27 cellular contexts compared by ENCODE assay signal in the genomic region with DNA sequence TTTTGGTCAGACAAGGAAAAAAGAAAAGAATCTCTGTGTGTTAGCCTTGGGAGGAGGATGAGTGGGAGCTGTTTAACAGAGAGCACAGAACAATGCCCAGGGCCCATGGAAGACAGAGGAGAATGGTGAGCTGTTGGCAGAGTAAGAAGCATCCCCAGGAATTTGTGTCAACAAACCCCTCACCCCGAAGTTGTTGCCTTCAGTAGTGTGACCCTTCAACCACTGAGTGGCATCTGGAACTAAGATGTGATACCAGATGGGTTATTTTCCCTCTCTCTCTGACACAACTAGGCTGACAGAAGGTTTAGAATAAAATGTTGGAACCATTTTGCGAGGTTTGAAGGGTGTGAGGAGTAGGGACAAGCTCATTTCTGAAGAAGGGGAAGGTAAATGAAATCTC. TPM values are rescaled to one million over a fixed set of nuclear protein-coding genes. Genes with fewer than 3 reads are reported as not detected.
"Had no signal": no experiment of that assay in that cellular context is flagged by ENCODE, and none has a peak within 500 bp of the region (broad histone marks: within the 10 kb centered on the region; RNA-seq: fewer than 3 reads in every experiment).

No MANE protein-coding gene starts in this region.

- H3K27ac Mint-ChIP-seq: activated B cell treated with CpG ODN at 0.5 μM for 24 hours; activated CD4-positive, alpha-beta memory T cell treated with anti-CD3 and anti-CD28 coated beads for 36 hours; activated CD4-positive, alpha-beta T cell treated with anti-CD3 and anti-CD28 coated beads, Interleukin-2, amount 10 ng/mL, durations not matched to agents 24 days and 14 days; activated naive CD4-positive, alpha-beta T cell treated with anti-CD3 and anti-CD28 coated beads for 36 hours; activated naive CD8-positive, alpha-beta T cell treated with anti-CD3 and anti-CD28 coated beads for 36 hours; T-helper 1 cell treated with Interleukin-12 subunit alpha and Interleukin-12 subunit beta and Interleukin-4 antibody, amounts not matched to agents 30 μg/mL and 1 μg/mL, for 36 hours had no signal

- H3K36me3 ChIP-seq: Peyer's patch, SJCRH30 had no signal

- ATAC-seq: activated T-cell treated with anti-CD3 and anti-CD28 coated beads, Interleukin-2, amount 50 U/mL, for 4 hours had no signal

- H3K27me3 ChIP-seq: Peyer's patch, SJCRH30 had no signal

- H3K4me3 ChIP-seq: Peyer's patch, SJCRH30 had no signal

- FAIRE-seq: colon had no signal

- H3K9me3 ChIP-seq: Peyer's patch, SJCRH30 had no signal

- H3K9ac ChIP-seq: KMS-11 had no signal

- H3K4me1 ChIP-seq: Peyer's patch, SJCRH30 had no signal

- H3K27me3 Mint-ChIP-seq: activated B cell treated with CpG ODN at 0.5 μM for 24 hours; activated CD4-positive, alpha-beta memory T cell treated with anti-CD3 and anti-CD28 coated beads for 36 hours; activated CD4-positive, alpha-beta T cell treated with anti-CD3 and anti-CD28 coated beads, Interleukin-2, amount 10 ng/mL, durations not matched to agents 24 days and 14 days; activated naive CD8-positive, alpha-beta T cell treated with anti-CD3 and anti-CD28 coated beads for 36 hours had no signal

- H3K9me3 Mint-ChIP-seq: activated B cell treated with CpG ODN at 0.5 μM for 24 hours; activated CD4-positive, alpha-beta memory T cell treated with anti-CD3 and anti-CD28 coated beads for 36 hours; activated CD4-positive, alpha-beta T cell treated with anti-CD3 and anti-CD28 coated beads, Interleukin-2, amount 10 ng/mL, durations not matched to agents 24 days and 14 days; activated naive CD4-positive, alpha-beta T cell treated with anti-CD3 and anti-CD28 coated beads for 36 hours; activated naive CD8-positive, alpha-beta T cell treated with anti-CD3 and anti-CD28 coated beads for 36 hours; activated T-cell treated with anti-CD3 and anti-CD28 coated beads, Interleukin-2, amount 50 U/mL, for 4 hours; T-helper 1 cell treated with Interleukin-12 subunit alpha and Interleukin-12 subunit beta and Interleukin-4 antibody, amounts not matched to agents 30 μg/mL and 1 μg/mL, for 36 hours had no signal

- H3K4me1 Mint-ChIP-seq: activated B cell treated with CpG ODN at 0.5 μM for 24 hours; activated naive CD8-positive, alpha-beta T cell treated with anti-CD3 and anti-CD28 coated beads for 36 hours had no signal

- H3K36me3 Mint-ChIP-seq: activated CD4-positive, alpha-beta memory T cell treated with anti-CD3 and anti-CD28 coated beads for 36 hours; activated naive CD8-positive, alpha-beta T cell treated with anti-CD3 and anti-CD28 coated beads for 36 hours had no signal

- DNase-seq: activated B cell treated with CpG ODN at 0.5 μM for 24 hours; activated CD4-positive, alpha-beta memory T cell treated with anti-CD3 and anti-CD28 coated beads for 36 hours; activated CD4-positive, alpha-beta T cell treated with anti-CD3 and anti-CD28 coated beads for 1 hour; activated CD4-positive, alpha-beta T cell treated with anti-CD3 and anti-CD28 coated beads, Interleukin-2, amount 10 ng/mL, durations not matched to agents 24 days and 14 days; activated CD8-positive, alpha-beta memory T cell treated with anti-CD3 and anti-CD28 coated beads for 24 hours; activated effector memory CD4-positive, alpha-beta T cell treated with anti-CD3 and anti-CD28 coated beads, Interleukin-2, amount 50 U/mL, for 16 hours; activated naive CD4-positive, alpha-beta T cell treated with anti-CD3 and anti-CD28 coated beads for 36 hours; activated naive CD8-positive, alpha-beta T cell treated with anti-CD3 and anti-CD28 coated beads for 36 hours; activated T-cell treated with anti-CD3 and anti-CD28 coated beads, Interleukin-2, amount 50 U/mL, for 4 hours; cerebellar nuclear complex; NCI-H1092; NCI-H1417; NCI-H2029; NCI-H446; NCI-H526; NCI-H774; NK-92 treated with Interleukin-12 subunit alpha and Interleukin-12 subunit beta, amount 100 ng/mL, for 24 hours; OCI-M1; Peyer's patch; Right ventricle myocardium superior; SJCRH30; T-helper 9 cell had no signal

- H3K4me2 ChIP-seq: KMS-11 had no signal

- H3K4me3 Mint-ChIP-seq: activated B cell treated with CpG ODN at 0.5 μM for 24 hours; activated CD4-positive, alpha-beta memory T cell treated with anti-CD3 and anti-CD28 coated beads for 36 hours; activated CD4-positive, alpha-beta T cell treated with anti-CD3 and anti-CD28 coated beads, Interleukin-2, amount 10 ng/mL, durations not matched to agents 24 days and 14 days; activated naive CD4-positive, alpha-beta T cell treated with anti-CD3 and anti-CD28 coated beads for 36 hours; activated naive CD8-positive, alpha-beta T cell treated with anti-CD3 and anti-CD28 coated beads for 36 hours; activated T-cell treated with anti-CD3 and anti-CD28 coated beads, Interleukin-2, amount 50 U/mL, for 4 hours; T-helper 1 cell treated with Interleukin-12 subunit alpha and Interleukin-12 subunit beta and Interleukin-4 antibody, amounts not matched to agents 30 μg/mL and 1 μg/mL, for 36 hours had no signal

- H3K27ac ChIP-seq: KMS-11, Peyer's patch, RWPE1, SJCRH30 had no signal

RNA-seq across cellular contexts. Expression of gene IGSF1, which starts 25.1 kb away (rescaled TPM):
- total RNA-seq: activated B cell treated with CpG ODN at 0.5 μM for 24 hours; activated CD4-positive, alpha-beta memory T cell treated with anti-CD3 and anti-CD28 coated beads for 36 hours; activated CD4-positive, alpha-beta T cell treated with anti-CD3 and anti-CD28 coated beads, Interleukin-2, amount 10 ng/mL, durations not matched to agents 24 days and 14 days; activated naive CD4-positive, alpha-beta T cell treated with anti-CD3 and anti-CD28 coated beads for 36 hours; activated naive CD8-positive, alpha-beta T cell treated with anti-CD3 and anti-CD28 coated beads for 36 hours; activated T-cell treated with anti-CD3 and anti-CD28 coated beads, Interleukin-2, amount 50 U/mL, for 4 hours; MCF 10A; Peyer's patch; SJCRH30 had no signal
